In genomic region chr5:131254741-131255140, GRCh38 we compare ENCODE assay signal across 2 cellular contexts.
TF ChIP-seq lines count a peak whose summit lies in the region.

No MANE protein-coding gene starts in this region.

TF ChIP-seq in SK-N-SH, 30 proteins besides CTCF, POLR2A, EP300 and RAD21 (continued from another document):
- TF ChIP-seq, protein P1, sequence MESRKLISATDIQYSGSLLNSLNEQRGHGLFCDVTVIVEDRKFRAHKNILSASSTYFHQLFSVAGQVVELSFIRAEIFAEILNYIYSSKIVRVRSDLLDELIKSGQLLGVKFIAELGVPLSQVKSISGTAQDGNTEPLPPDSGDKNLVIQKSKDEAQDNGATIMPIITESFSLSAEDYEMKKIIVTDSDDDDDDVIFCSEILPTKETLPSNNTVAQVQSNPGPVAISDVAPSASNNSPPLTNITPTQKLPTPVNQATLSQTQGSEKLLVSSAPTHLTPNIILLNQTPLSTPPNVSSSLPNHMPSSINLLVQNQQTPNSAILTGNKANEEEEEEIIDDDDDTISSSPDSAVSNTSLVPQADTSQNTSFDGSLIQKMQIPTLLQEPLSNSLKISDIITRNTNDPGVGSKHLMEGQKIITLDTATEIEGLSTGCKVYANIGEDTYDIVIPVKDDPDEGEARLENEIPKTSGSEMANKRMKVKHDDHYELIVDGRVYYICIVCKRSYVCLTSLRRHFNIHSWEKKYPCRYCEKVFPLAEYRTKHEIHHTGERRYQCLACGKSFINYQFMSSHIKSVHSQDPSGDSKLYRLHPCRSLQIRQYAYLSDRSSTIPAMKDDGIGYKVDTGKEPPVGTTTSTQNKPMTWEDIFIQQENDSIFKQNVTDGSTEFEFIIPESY (IDR thresholded peaks at IDR 0.05; ENCODE audit: borderline replicate concordance, low read depth) = no peak
- no peak for TF ChIP-seq YY1 (IDR thresholded peaks at IDR 0.05; ENCODE audit: low read depth)

TF ChIP-seq in SK-N-SH treated with all-trans-retinoic acid at 6 μM for 48 hours, 23 proteins besides CTCF, POLR2A, EP300 and RAD21 (continued from another document):
- TF ChIP-seq CREB5 (CRISPR knock-in tag; IDR thresholded peaks at IDR 0.05; ENCODE audit: low read depth) (no peak), ISL1 (CRISPR knock-in tag; IDR thresholded peaks at IDR 0.05) (no peak), BACH2 (CRISPR knock-in tag; IDR thresholded peaks at IDR 0.05; ENCODE audit: borderline replicate concordance) (no peak), ZNF70 (CRISPR knock-in tag; IDR thresholded peaks at IDR 0.05) (no peak), OSR1 (CRISPR knock-in tag; IDR thresholded peaks at IDR 0.05) (no peak), ESRRG (CRISPR knock-in tag; IDR thresholded peaks at IDR 0.05) (no peak), CSDC2 (CRISPR knock-in tag; IDR thresholded peaks at IDR 0.05) (no peak), POU6F1 (CRISPR knock-in tag; IDR thresholded peaks at IDR 0.05; ENCODE audit: borderline replicate concordance, low read depth) (no peak), GLIS3 (CRISPR knock-in tag; IDR thresholded peaks at IDR 0.05) (no peak), ZFP3 (CRISPR knock-in tag; IDR thresholded peaks at IDR 0.05) (no peak), PPARA (CRISPR knock-in tag; IDR thresholded peaks at IDR 0.05; ENCODE audit: borderline replicate concordance) (no peak), ARNTL (CRISPR knock-in tag; IDR thresholded peaks at IDR 0.05; ENCODE audit: borderline replicate concordance, low read depth) (no peak), ZC3H10 (CRISPR knock-in tag; IDR thresholded peaks at IDR 0.05) (no peak), TOX (CRISPR knock-in tag; IDR thresholded peaks at IDR 0.05; ENCODE audit: borderline replicate concordance) (no peak), PATZ1 (CRISPR knock-in tag; IDR thresholded peaks at IDR 0.05; ENCODE audit: borderline replicate concordance) (no peak), CSRNP3 (CRISPR knock-in tag; IDR thresholded peaks at IDR 0.05) (no peak), TCF4 (CRISPR knock-in tag; IDR thresholded peaks at IDR 0.05; ENCODE audit: borderline replicate concordance) (no peak)
